ENCODE assay signal across 8 cellular contexts in the genomic region with DNA sequence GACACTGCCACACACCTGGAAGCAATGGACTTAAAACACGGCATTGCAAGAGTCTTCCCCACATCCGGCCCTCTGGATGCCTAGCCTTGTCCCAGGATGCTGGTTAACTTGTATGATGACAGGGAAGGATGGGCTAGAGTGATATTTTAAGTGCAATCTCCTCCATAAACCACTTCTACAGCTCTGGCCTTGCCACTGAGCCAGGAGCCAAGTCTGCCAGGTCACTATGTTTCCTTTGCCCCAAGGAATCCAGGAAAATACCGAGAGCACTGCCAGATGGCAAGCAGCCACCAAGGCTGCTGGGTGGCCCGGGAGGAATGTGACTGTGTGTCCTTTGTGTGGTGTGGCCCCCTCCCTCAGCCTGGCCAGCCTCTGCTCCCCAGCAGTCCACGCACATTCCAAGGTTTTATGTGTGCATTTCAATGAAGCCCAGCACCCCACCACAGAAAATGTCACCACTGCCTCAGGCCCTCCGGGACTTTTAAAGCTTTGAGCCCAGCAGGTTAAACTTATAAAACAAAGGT.
DNase-seq lines count a peak whose midpoint lies in the region; ATAC-seq and TF ChIP-seq lines count a peak whose summit lies in the region.

No MANE protein-coding gene starts in this region.

- intact Hi-C loops in adrenal gland (cut with DNase I), result loop anchor here in 1 of 2 donors (10.0 kb wide), 1 partner anchor 103 kb away; a partner anchor contains a TSS
- intact Hi-C loops in activated T-helper 2 cell treated with anti-CD3 and anti-CD28 coated beads, Interferon-gamma antibody, Interleukin-2, Interleukin-4, amounts not matched to agents 10 μg/mL and 5 μg/mL and 100 μg/mL, durations not matched to agents 14 hours and 24 hours and 36 hours (cut with micrococcal nuclease), result no loop called here

- H3K4me1 ChIP-seq in adrenal gland (replicated peaks in 1 of 2), result peaks cover 27 to 46% of the 10 kb centered on the region in 2 donors

- no peaks in the 10 kb centered on the region for H3K9me3 Mint-ChIP-seq in activated T-helper 2 cell treated with anti-CD3 and anti-CD28 coated beads, Interferon-gamma antibody, Interleukin-2, Interleukin-4, amounts not matched to agents 10 μg/mL and 5 μg/mL and 100 μg/mL, durations not matched to agents 14 hours and 24 hours and 36 hours

- H3K27me3 ChIP-seq in adrenal gland, result no peaks in the 10 kb centered on the region

- no peak overlapping the region for H3K4me3 ChIP-seq in adrenal gland

- TF ChIP-seq POLR2A in adrenal gland (IDR thresholded peaks at IDR 0.05), result peak in 1 of 2 donors; percentile 22

- TF ChIP-seq CTCF in adrenal gland (IDR thresholded peaks at IDR 0.05), result peak in 1 of 6 experiments; percentile 2

- 10 to 29% (median 13%) methylated on average over 5 to 6 of the region's 6 CpGs for WGBS in adrenal gland, 4 donors

- H3K27ac Mint-ChIP-seq in activated T-helper 2 cell treated with anti-CD3 and anti-CD28 coated beads, Interferon-gamma antibody, Interleukin-2, Interleukin-4, amounts not matched to agents 10 μg/mL and 5 μg/mL and 100 μg/mL, durations not matched to agents 14 hours and 24 hours and 36 hours, result no peak overlapping the region

- no peaks in the 10 kb centered on the region for H3K36me3 ChIP-seq in adrenal gland (replicated peaks in 1 of 2)

- peak overlapping the region; percentile 70 to 94 (median 78) for H3K27ac ChIP-seq in adrenal gland

- H3K9me3 ChIP-seq in adrenal gland (replicated peaks in 1 of 3), result no peaks in the 10 kb centered on the region

- in situ Hi-C loops in G401 (cut with HindIII; ENCODE audit: low sequenced_read_pairs), result no loop called here

- no peaks in the 10 kb centered on the region for H3K4me1 Mint-ChIP-seq in activated T-helper 2 cell treated with anti-CD3 and anti-CD28 coated beads, Interferon-gamma antibody, Interleukin-2, Interleukin-4, amounts not matched to agents 10 μg/mL and 5 μg/mL and 100 μg/mL, durations not matched to agents 14 hours and 24 hours and 36 hours (ENCODE audit: low read depth)

- no peaks in the 10 kb centered on the region for H3K27me3 Mint-ChIP-seq in activated T-helper 2 cell treated with anti-CD3 and anti-CD28 coated beads, Interferon-gamma antibody, Interleukin-2, Interleukin-4, amounts not matched to agents 10 μg/mL and 5 μg/mL and 100 μg/mL, durations not matched to agents 14 hours and 24 hours and 36 hours (ENCODE audit: low read depth)

- ATAC-seq in HG03342 (IDR thresholded peaks at IDR 0.05; ENCODE audit: unreplicated experiment) (no peak), GM18498 (IDR thresholded peaks at IDR 0.05; ENCODE audit: unreplicated experiment) (no peak)

- no peak overlapping the region for H3K4me3 Mint-ChIP-seq in activated T-helper 2 cell treated with anti-CD3 and anti-CD28 coated beads, Interferon-gamma antibody, Interleukin-2, Interleukin-4, amounts not matched to agents 10 μg/mL and 5 μg/mL and 100 μg/mL, durations not matched to agents 14 hours and 24 hours and 36 hours (ENCODE audit: low read depth)

- no peaks in the 10 kb centered on the region for H3K36me3 Mint-ChIP-seq in activated T-helper 2 cell treated with anti-CD3 and anti-CD28 coated beads, Interferon-gamma antibody, Interleukin-2, Interleukin-4, amounts not matched to agents 10 μg/mL and 5 μg/mL and 100 μg/mL, durations not matched to agents 14 hours and 24 hours and 36 hours (ENCODE audit: low read depth)

- DNase-seq in G401 (ENCODE audit: low spot score), result peak; percentile 21
- peak; percentile 89 to 98 (median 96) for DNase-seq in adrenal gland
- peak; percentile 8 to 31 for DNase-seq in hippocampal formation (lab: John Stamatoyannopoulos, UW)
- DNase-seq in putamen (ENCODE audit: low spot score), result peak; percentile 24
- no peak for DNase-seq in activated T-helper 2 cell treated with anti-CD3 and anti-CD28 coated beads, Interferon-gamma antibody, Interleukin-2, Interleukin-4, amounts not matched to agents 10 μg/mL and 5 μg/mL and 100 μg/mL, durations not matched to agents 14 hours and 24 hours and 36 hours (ENCODE audit: low spot score)
- DNase-seq in NCI-H345 (lab: John Stamatoyannopoulos, UW), result no peak

Comparison
In these comparisons a context has a peak if more than half of its experiments do, and no peak if none do; other contexts are left out.
1. DNase-seq: peak in G401 (single experiment), adrenal gland (7 of 7), hippocampal formation (2 of 2) and putamen (single experiment); none in activated T-helper 2 cell treated with anti-CD3 and anti-CD28 coated beads, Interferon-gamma antibody, Interleukin-2, Interleukin-4, amounts not matched to agents 10 μg/mL and 5 μg/mL and 100 μg/mL, durations not matched to agents 14 hours and 24 hours and 36 hours (single experiment) and NCI-H345 (single experiment).